ENCODE assay signal across 11 cellular contexts in the genomic region with DNA sequence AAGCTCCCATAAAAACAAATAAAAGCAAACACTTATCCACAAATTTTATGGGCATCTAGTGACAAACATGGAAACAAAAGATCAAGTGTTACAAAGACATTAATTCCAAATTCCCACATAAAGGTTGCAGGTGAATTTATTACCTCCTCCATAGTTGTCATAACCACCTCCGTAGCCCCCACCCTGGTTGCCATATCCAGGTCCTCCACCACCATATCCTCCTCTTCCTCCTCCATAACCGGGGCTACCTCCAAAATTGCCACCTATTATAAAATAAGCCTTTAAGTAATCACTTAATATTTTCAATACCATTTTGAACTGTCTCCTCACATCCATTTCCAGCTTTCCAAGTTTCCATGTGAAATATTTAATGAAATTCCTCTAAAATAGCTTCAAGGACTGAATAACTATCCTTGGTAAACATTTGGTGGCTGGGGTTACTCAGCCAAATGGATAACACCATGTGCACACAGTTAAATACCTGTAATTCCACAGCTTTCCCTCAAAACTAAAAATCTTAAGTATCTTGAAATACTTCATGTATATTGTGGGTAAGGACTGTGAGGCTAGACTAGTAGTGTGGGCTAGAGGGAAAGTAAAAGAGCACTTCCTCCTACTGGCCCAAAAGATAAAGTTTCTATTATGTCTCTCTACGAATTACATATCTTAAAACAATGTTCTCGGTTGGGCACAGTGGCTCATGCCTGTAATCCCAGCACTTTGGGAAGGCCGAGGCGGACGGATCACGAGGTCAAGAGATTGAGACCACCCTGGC. TPM values are rescaled to one million over a fixed set of nuclear protein-coding genes. Genes with fewer than 3 reads are reported as not detected.
DNase-seq lines count a peak whose midpoint lies in the region; ATAC-seq and TF ChIP-seq lines count a peak whose summit lies in the region.
"Had no signal": no experiment of that assay in that cellular context is flagged by ENCODE, and none has a peak within 500 bp of the region (broad histone marks: within the 10 kb centered on the region; RNA-seq: fewer than 3 reads in every experiment).

No MANE protein-coding gene starts in this region.

- H3K9me3 ChIP-seq in CD4-positive, alpha-beta T cell (ENCODE audit: control insufficient read depth, low read length) = no peaks in the 10 kb centered on the region
- H3K9me3 ChIP-seq: heart right ventricle had no signal

- peak overlapping the region; percentile 5 for H3K27ac ChIP-seq in CD4-positive, alpha-beta T cell (ENCODE audit: low read depth, low read length)

- no peaks in the 10 kb centered on the region for H3K9me3 Mint-ChIP-seq in CD4-positive, alpha-beta T cell
- no peaks in the 10 kb centered on the region for H3K9me3 Mint-ChIP-seq in activated T-helper 2 cell treated with anti-CD3 and anti-CD28 coated beads, Interferon-gamma antibody, Interleukin-2, Interleukin-4, amounts not matched to agents 10 μg/mL and 5 μg/mL and 100 μg/mL, durations not matched to agents 14 hours and 24 hours and 36 hours
- H3K9me3 Mint-ChIP-seq in natural killer cell = no peaks in the 10 kb centered on the region

- H3K27ac Mint-ChIP-seq in CD4-positive, alpha-beta T cell = peak overlapping the region; percentile 83
- H3K27ac Mint-ChIP-seq in activated T-helper 2 cell treated with anti-CD3 and anti-CD28 coated beads, Interferon-gamma antibody, Interleukin-2, Interleukin-4, amounts not matched to agents 10 μg/mL and 5 μg/mL and 100 μg/mL, durations not matched to agents 14 hours and 24 hours and 36 hours = peak overlapping the region; percentile 71
- peak overlapping the region; percentile 100 for H3K27ac Mint-ChIP-seq in natural killer cell

- no peaks in the 10 kb centered on the region for H3K27me3 Mint-ChIP-seq in CD4-positive, alpha-beta T cell
- no peaks in the 10 kb centered on the region for H3K27me3 Mint-ChIP-seq in activated T-helper 2 cell treated with anti-CD3 and anti-CD28 coated beads, Interferon-gamma antibody, Interleukin-2, Interleukin-4, amounts not matched to agents 10 μg/mL and 5 μg/mL and 100 μg/mL, durations not matched to agents 14 hours and 24 hours and 36 hours (ENCODE audit: low read depth)
- no peaks in the 10 kb centered on the region for H3K27me3 Mint-ChIP-seq in natural killer cell (ENCODE audit: low read depth in 2 of 2)

- peaks cover 98% of the 10 kb centered on the region for H3K36me3 Mint-ChIP-seq in CD4-positive, alpha-beta T cell (ENCODE audit: low read depth)
- peaks cover 98% of the 10 kb centered on the region for H3K36me3 Mint-ChIP-seq in activated T-helper 2 cell treated with anti-CD3 and anti-CD28 coated beads, Interferon-gamma antibody, Interleukin-2, Interleukin-4, amounts not matched to agents 10 μg/mL and 5 μg/mL and 100 μg/mL, durations not matched to agents 14 hours and 24 hours and 36 hours (ENCODE audit: low read depth)
- peaks cover 72% of the 10 kb centered on the region for H3K36me3 Mint-ChIP-seq in natural killer cell

- no peak for ATAC-seq in CD4-positive, alpha-beta T cell (ENCODE audit: poor library complexity)
- ATAC-seq in natural killer cell (peak; percentile 12 to 37 (median 33)), HG03469 (IDR thresholded peaks at IDR 0.05; ENCODE audit: unreplicated experiment) (no peak)

- intact Hi-C loops in CD4-positive, alpha-beta T cell (cut with DNase I, micrococcal nuclease) = loop anchor here (2.0 to 10.0 kb wide), 2 partner anchors 41 to 971 kb away; partner anchors contain the start of genes HOXA9 (in 1 of the 2) and NFE2L3 (in 1 of the 2)
- intact Hi-C loops in activated T-helper 2 cell treated with anti-CD3 and anti-CD28 coated beads, Interferon-gamma antibody, Interleukin-2, Interleukin-4, amounts not matched to agents 10 μg/mL and 5 μg/mL and 100 μg/mL, durations not matched to agents 14 hours and 24 hours and 36 hours (cut with micrococcal nuclease) = no loop called here
- intact Hi-C loops in natural killer cell (cut with micrococcal nuclease) = no loop called here

- no peak for DNase-seq in CD4-positive, alpha-beta T cell
- DNase-seq in HEK293T (ENCODE audit: extremely low spot score) (no peak), natural killer cell (no peak), midbrain (lab: John Stamatoyannopoulos, UW) (no peak), GM19238 (ENCODE audit: insufficient read length, low spot score) (no peak), T1000 (lab: John Stamatoyannopoulos, UW) (no peak)
- no peak for DNase-seq in activated T-helper 2 cell treated with anti-CD3 and anti-CD28 coated beads, Interferon-gamma antibody, Interleukin-2, Interleukin-4, amounts not matched to agents 10 μg/mL and 5 μg/mL and 100 μg/mL, durations not matched to agents 14 hours and 24 hours and 36 hours (ENCODE audit: low spot score)
- DNase-seq: activated CD8-positive, alpha-beta memory T cell treated with anti-CD3 and anti-CD28 coated beads, Interleukin-2, amount 50 U/mL, for 4 hours; dermis blood vessel endothelial cell; heart right ventricle had no signal

- peak overlapping the region; percentile 87 for H3K4me3 Mint-ChIP-seq in CD4-positive, alpha-beta T cell
- peak overlapping the region; percentile 71 for H3K4me3 Mint-ChIP-seq in activated T-helper 2 cell treated with anti-CD3 and anti-CD28 coated beads, Interferon-gamma antibody, Interleukin-2, Interleukin-4, amounts not matched to agents 10 μg/mL and 5 μg/mL and 100 μg/mL, durations not matched to agents 14 hours and 24 hours and 36 hours (ENCODE audit: low read depth)
- H3K4me3 Mint-ChIP-seq in natural killer cell = peak overlapping the region; percentile 83

- CTCF ChIA-PET in CD4-positive, alpha-beta T cell (lab: Charles Lee) = interaction anchor here (1.8 to 2.8 kb wide), 2 partner anchors 42 to 103 kb away, joined by 5 to 16 read pairs; partner anchors contain the start of gene NFE2L3
- CTCF ChIA-PET in HEK293T (lab: Yijun Ruan, JAX) = no interaction called here

- H3K4me1 Mint-ChIP-seq in CD4-positive, alpha-beta T cell (ENCODE audit: low read depth) = peaks cover 94% of the 10 kb centered on the region
- peaks cover 79% of the 10 kb centered on the region for H3K4me1 Mint-ChIP-seq in activated T-helper 2 cell treated with anti-CD3 and anti-CD28 coated beads, Interferon-gamma antibody, Interleukin-2, Interleukin-4, amounts not matched to agents 10 μg/mL and 5 μg/mL and 100 μg/mL, durations not matched to agents 14 hours and 24 hours and 36 hours (ENCODE audit: low read depth)
- peaks cover 90 to 92% of the 10 kb centered on the region in 2 donors for H3K4me1 Mint-ChIP-seq in natural killer cell

- H3K27me3 ChIP-seq in CD4-positive, alpha-beta T cell (ENCODE audit: control insufficient read depth, insufficient read depth, low read length) = no peaks in the 10 kb centered on the region
- H3K27me3 ChIP-seq: heart right ventricle had no signal

- TF ChIP-seq CTCF in CD4-positive, alpha-beta T cell (IDR thresholded peaks at IDR 0.05) = no peak
- TF ChIP-seq CTCF in natural killer cell (IDR thresholded peaks at IDR 0.05) = no peak

- POLR2A ChIA-PET in CD4-positive, alpha-beta T cell (lab: Charles Lee) = interaction anchor here (0.6 to 13.0 kb wide), 15 partner anchors 7 to 307 kb away, joined by 3 to 183 read pairs (median 5); partner anchors contain the start of genes CBX3, HNRNPA2B1, NFE2L3 and SNX10
- POLR2A ChIA-PET in HEK293T (lab: Yijun Ruan, JAX) = interaction anchor here (0.9 to 3.2 kb wide), 6 partner anchors 8 to 986 kb away, joined by 3 to 31 read pairs (median 4); partner anchors contain the start of genes CBX3 and HNRNPA2B1

TF ChIP-seq in HEK293T, 16 proteins besides CTCF, POLR2A, EP300 and RAD21:
- TF ChIP-seq ELF4 (IDR thresholded peaks at IDR 0.05) (0 out of 2 replicates have a peak, but pooled peaks have one; percentile 4), ZNF384 (IDR thresholded peaks at IDR 0.05) (no peak)

RNA-seq across cellular contexts. Expression of gene HNRNPA2B1, which starts 6.9 kb away (rescaled TPM):
- total RNA-seq in CD4-positive, alpha-beta T cell = 100 to 1,000 TPM; 282 to 299 TPM
- 835 and 845 TPM in 2 replicates for total RNA-seq in activated T-helper 2 cell treated with anti-CD3 and anti-CD28 coated beads, Interferon-gamma antibody, Interleukin-2, Interleukin-4, amounts not matched to agents 10 μg/mL and 5 μg/mL and 100 μg/mL, durations not matched to agents 14 hours and 24 hours and 36 hours
- 100 to 1,000 TPM; 473 to 627 (median 585) TPM for total RNA-seq in natural killer cell

RNA-seq across cellular contexts. Expression of gene CBX3, which starts 7.9 kb away (rescaled TPM):
- total RNA-seq in CD4-positive, alpha-beta T cell = 100 to 1,000 TPM; 124 to 132 TPM
- total RNA-seq in activated T-helper 2 cell treated with anti-CD3 and anti-CD28 coated beads, Interferon-gamma antibody, Interleukin-2, Interleukin-4, amounts not matched to agents 10 μg/mL and 5 μg/mL and 100 μg/mL, durations not matched to agents 14 hours and 24 hours and 36 hours = 274 and 275 TPM in 2 replicates
- total RNA-seq in natural killer cell = 100 to 1,000 TPM; 103 to 126 (median 109) TPM

RNA-seq across cellular contexts. Expression of gene NFE2L3, which starts 41.6 kb away (rescaled TPM):
- under 1 TPM; 0.45 to 0.93 TPM for total RNA-seq in CD4-positive, alpha-beta T cell
- 42.3 and 44.6 TPM in 2 replicates for total RNA-seq in activated T-helper 2 cell treated with anti-CD3 and anti-CD28 coated beads, Interferon-gamma antibody, Interleukin-2, Interleukin-4, amounts not matched to agents 10 μg/mL and 5 μg/mL and 100 μg/mL, durations not matched to agents 14 hours and 24 hours and 36 hours
- total RNA-seq in natural killer cell = 1 to 10 TPM in 1 of 3 donors, under 1 TPM in 2; 0.68 to 2.0 (median 1.00) TPM

Comparison
In these comparisons a context has a peak if more than half of its experiments do, and no peak if none do; other contexts are left out.
1. ATAC-seq: peak in natural killer cell (3 of 3); none in CD4-positive, alpha-beta T cell (single experiment) and HG03469 (single experiment).
2. RNA of gene NFE2L3, which starts 41.6 kb away (total RNA-seq): 42.3 to 44.6 TPM in activated T-helper 2 cell treated with anti-CD3 and anti-CD28 coated beads, Interferon-gamma antibody, Interleukin-2, Interleukin-4, amounts not matched to agents 10 μg/mL and 5 μg/mL and 100 μg/mL, durations not matched to agents 14 hours and 24 hours and 36 hours; 0.68 to 2.0 TPM in natural killer cell and 0.45 to 0.93 TPM in CD4-positive, alpha-beta T cell; every median in the first group is over 10 times any median in the second.
3. intact Hi-C loops: an anchor here in CD4-positive, alpha-beta T cell (2.0 to 10.0 kb wide); none called in activated T-helper 2 cell treated with anti-CD3 and anti-CD28 coated beads, Interferon-gamma antibody, Interleukin-2, Interleukin-4, amounts not matched to agents 10 μg/mL and 5 μg/mL and 100 μg/mL, durations not matched to agents 14 hours and 24 hours and 36 hours and natural killer cell.
4. Peak in every context shown above with its lines, with median percentiles within 50 percentile points of each other: H3K27ac Mint-ChIP-seq and H3K4me3 Mint-ChIP-seq.